In genomic region chr15:64699767-64700388, GRCh38 we compare ENCODE assay signal across 8 cellular contexts.
DNase-seq lines count a peak whose midpoint lies in the region; ATAC-seq and TF ChIP-seq lines count a peak whose summit lies in the region.

No MANE protein-coding gene starts in this region.

- no peaks in the 10 kb centered on the region for H3K36me3 ChIP-seq in rectal smooth muscle tissue (ENCODE audit: control insufficient read depth, insufficient read depth, low read length)

- intact Hi-C loops in left cardiac atrium (cut with DNase I), result no loop called here

- H3K9ac ChIP-seq in rectal smooth muscle tissue (ENCODE audit: low read length), result no peak overlapping the region

- H3K27me3 ChIP-seq in rectal smooth muscle tissue (ENCODE audit: control insufficient read depth, insufficient read depth, low read length), result no peaks in the 10 kb centered on the region

- TF ChIP-seq CTCF in WI38 (IDR thresholded peaks at IDR 0.05; ENCODE audit: low read depth, low read length), result no peak

- H3K4me1 ChIP-seq in rectal smooth muscle tissue (ENCODE audit: control insufficient read depth, insufficient read depth, low read length), result peaks cover 57% of the 10 kb centered on the region

- DNase-seq in GM03348 (ENCODE audit: low spot score) (peak; percentile 41), left cardiac atrium (peak; percentile 62), NCI-H1930 (lab: John Stamatoyannopoulos, UW) (no peak)
- DNase-seq in activated naive CD4-positive, alpha-beta T cell treated with anti-CD3 and anti-CD28 coated beads, Interleukin-2, amount 50 U/mL, for 16 hours, result no peak
- no peak for DNase-seq in stimulated activated CD4-positive, alpha-beta T cell treated with anti-CD3 and anti-CD28 coated beads, Interleukin-4, amount 100 ng/mL, for 24 hours

- H3K27ac ChIP-seq in rectal smooth muscle tissue (ENCODE audit: low read depth, low read length), result peak overlapping the region; percentile 65

- ATAC-seq in left cardiac atrium, result peak; percentile 37 to 42
- no peak for ATAC-seq in HG03108 (IDR thresholded peaks at IDR 0.05; ENCODE audit: unreplicated experiment)

- H3K4me3 ChIP-seq in WI38 (ENCODE audit: low read depth, low read length), result peak overlapping the region; percentile 30
- H3K4me3 ChIP-seq in rectal smooth muscle tissue (ENCODE audit: low read length), result peak overlapping the region; percentile 16

Comparison
In these comparisons a context has a peak if more than half of its experiments do, and no peak if none do; other contexts are left out.
1. DNase-seq: peak in GM03348 (single experiment) and left cardiac atrium (single experiment); none in activated naive CD4-positive, alpha-beta T cell treated with anti-CD3 and anti-CD28 coated beads, Interleukin-2, amount 50 U/mL, for 16 hours (single experiment), NCI-H1930 (0 of 2) and stimulated activated CD4-positive, alpha-beta T cell treated with anti-CD3 and anti-CD28 coated beads, Interleukin-4, amount 100 ng/mL, for 24 hours (single experiment).